In the genomic region with DNA sequence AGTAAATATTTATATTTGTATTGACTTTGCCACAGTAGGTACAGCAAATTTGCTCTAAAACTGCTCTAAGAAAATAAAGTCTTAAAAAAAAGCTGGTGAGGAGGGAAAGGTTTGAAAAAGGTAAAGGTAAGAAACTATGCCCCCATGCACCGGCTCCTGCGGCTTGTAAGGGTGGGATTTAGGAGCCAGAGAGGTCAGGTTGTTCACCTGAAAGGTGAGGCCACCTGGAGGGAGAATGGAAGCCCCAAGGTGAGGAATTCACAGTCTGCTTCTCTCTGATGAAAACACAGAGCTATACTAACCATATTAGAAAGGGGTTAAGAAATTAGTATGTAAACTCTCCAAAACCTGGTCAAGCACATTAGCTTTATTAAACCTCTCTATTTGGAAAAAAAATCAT, we compare ENCODE assay signal across 25 cellular contexts. TPM values are rescaled to one million over a fixed set of nuclear protein-coding genes. Genes with fewer than 3 reads are reported as not detected.
DNase-seq lines count a peak whose midpoint lies in the region; ATAC-seq and TF ChIP-seq lines count a peak whose summit lies in the region.
"Had no signal": no experiment of that assay in that cellular context is flagged by ENCODE, and none has a peak within 500 bp of the region (broad histone marks: within the 10 kb centered on the region; RNA-seq: fewer than 3 reads in every experiment).

No MANE protein-coding gene starts in this region.

- H3K9me3 ChIP-seq in subcutaneous abdominal adipose tissue (ENCODE audit: control insufficient read depth in 5 of 5, low read length in 5 of 5): no peaks in the 10 kb centered on the region
- H3K9me3 ChIP-seq: BE2C had no signal

- H3K4me3 Mint-ChIP-seq in GM23338 (no peak overlapping the region), nephron (no peak overlapping the region)
- H3K4me3 Mint-ChIP-seq: CD14-positive monocyte; CD4-positive, alpha-beta memory T cell; CD4-positive, CD25-positive, alpha-beta regulatory T cell; CD8-positive, alpha-beta memory T cell had no signal

- no peaks in the 10 kb centered on the region for H3K27me3 Mint-ChIP-seq in GM23338 (ENCODE audit: insufficient read depth, low read depth, poor library complexity)
- H3K27me3 Mint-ChIP-seq in nephron (ENCODE audit: low read depth): peaks cover 5% of the 10 kb centered on the region
- H3K27me3 Mint-ChIP-seq: CD4-positive, CD25-positive, alpha-beta regulatory T cell had no signal

- H3K9me2 ChIP-seq in GM23338 (ENCODE audit: insufficient read depth): no peaks in the 10 kb centered on the region

- no peak overlapping the region for H3K9ac ChIP-seq in subcutaneous abdominal adipose tissue (ENCODE audit: low read length in 5 of 5)
- H3K9ac ChIP-seq: BLaER1 had no signal

- H3F3A ChIP-seq in GM23338 (replicated peaks; ENCODE audit: low read depth): no peaks in the 10 kb centered on the region

- H3K4me2 ChIP-seq in GM23338: no peak overlapping the region
- H3K4me2 ChIP-seq: BLaER1 had no signal

- no peaks in the 10 kb centered on the region for H3K4me1 ChIP-seq in GM23338 (ENCODE audit: insufficient read depth)
- H3K4me1 ChIP-seq in subcutaneous abdominal adipose tissue (ENCODE audit: control insufficient read depth in 5 of 5, insufficient read depth in 5 of 5, low read length in 5 of 5): peaks cover 0 to 37% (median 26%) of the 10 kb centered on the region in 5 donors
- H3K4me1 ChIP-seq: BE2C had no signal

- H3K27ac ChIP-seq in GM23338 (ENCODE audit: low read depth) (no peak overlapping the region), subcutaneous abdominal adipose tissue (ENCODE audit: low read depth, low read length) (peak overlapping the region; percentile 59)
- H3K27ac ChIP-seq: BLaER1 had no signal

- H3K4me1 Mint-ChIP-seq in GM23338: peaks cover 7% of the 10 kb centered on the region; the same call in 2 of the 3 replicates
- H3K4me1 Mint-ChIP-seq in nephron: peaks cover 14% of the 10 kb centered on the region
- H3K4me1 Mint-ChIP-seq: CD4-positive, alpha-beta memory T cell; CD4-positive, CD25-positive, alpha-beta regulatory T cell; CD8-positive, alpha-beta memory T cell had no signal

- no peaks in the 10 kb centered on the region for H4K20me1 ChIP-seq in GM23338 (replicated peaks; ENCODE audit: insufficient read depth)
- H4K20me1 ChIP-seq: BLaER1 had no signal

- H3K27ac Mint-ChIP-seq in GM23338: no peak overlapping the region
- peak overlapping the region; percentile 40 to 76 (median 69) for H3K27ac Mint-ChIP-seq in nephron
- H3K27ac Mint-ChIP-seq: CD14-positive monocyte; CD4-positive, alpha-beta memory T cell; CD8-positive, alpha-beta memory T cell had no signal

- H3K36me3 Mint-ChIP-seq in GM23338 (ENCODE audit: low read depth): no peaks in the 10 kb centered on the region
- H3K36me3 Mint-ChIP-seq in nephron (ENCODE audit: low read depth): peaks cover 9% of the 10 kb centered on the region
- H3K36me3 Mint-ChIP-seq: CD4-positive, alpha-beta memory T cell; CD4-positive, CD25-positive, alpha-beta regulatory T cell; CD8-positive, alpha-beta memory T cell had no signal

- peak; percentile 25; the same call in 1 of the 3 replicates for ATAC-seq in GM23338
- no peak for ATAC-seq in GM21786 (IDR thresholded peaks at IDR 0.05; ENCODE audit: unreplicated experiment)
- ATAC-seq in GM19467 (IDR thresholded peaks at IDR 0.05; ENCODE audit: unreplicated experiment): no peak
- ATAC-seq: GM12878 had no signal

- H3K4me3 ChIP-seq in GM23338 (no peak overlapping the region), subcutaneous abdominal adipose tissue (ENCODE audit: low read depth in 1 of 5, low read length in 5 of 5) (no peak overlapping the region)
- H3K4me3 ChIP-seq: BLaER1, GM12878 had no signal

- no peaks in the 10 kb centered on the region for H3K79me2 ChIP-seq in GM23338 (replicated peaks; ENCODE audit: insufficient read depth)

- no peak for DNase-seq in GM23338 (ENCODE audit: low spot score)
- peak; percentile 10 for DNase-seq in islet precursor cell
- no peak for DNase-seq in NCI-H1694 (lab: John Stamatoyannopoulos, UW)
- no peak for DNase-seq in amniotic stem cell (lab: John Stamatoyannopoulos, UW)
- DNase-seq: 8988T; ACHN; BE2C; C1 segment of cervical spinal cord; CD4-positive, alpha-beta memory T cell; CD4-positive, CD25-positive, alpha-beta regulatory T cell; CD8-positive, alpha-beta memory T cell; COR-L47; DMS 273 treated with DMSO at 0.1 percent for 48 hours; DMS153; DMS79 treated with DMSO at 0.1 percent for 48 hours; EL; GDM1 had no signal

- H3K36me3 ChIP-seq in GM23338 (ENCODE audit: insufficient read depth) (no peaks in the 10 kb centered on the region), subcutaneous abdominal adipose tissue (ENCODE audit: control insufficient read depth in 5 of 5, insufficient read depth in 5 of 5, low read length in 5 of 5) (peaks cover 2 to 8% (median 5%) of the 10 kb centered on the region in 5 donors)
- H3K36me3 ChIP-seq: BE2C, BLaER1 had no signal

- H3K27me3 ChIP-seq in GM23338 (ENCODE audit: insufficient read depth): no peaks in the 10 kb centered on the region
- no peaks in the 10 kb centered on the region for H3K27me3 ChIP-seq in subcutaneous abdominal adipose tissue (ENCODE audit: control insufficient read depth in 5 of 5, insufficient read depth in 4 of 5, low read length in 5 of 5)
- H3K27me3 ChIP-seq: BLaER1 had no signal

- TF ChIP-seq CTCF in GM23338 (conservative IDR thresholded peaks at IDR 0.05; ENCODE audit: low read depth in 2 of 2) (no peak), nephron (IDR thresholded peaks at IDR 0.05; ENCODE audit: unreplicated experiment in 3 of 3) (no peak)

- H2AFZ ChIP-seq in GM23338: no peak overlapping the region

- H3K9me3 Mint-ChIP-seq in GM23338: no peaks in the 10 kb centered on the region
- peaks cover 2% of the 10 kb centered on the region for H3K9me3 Mint-ChIP-seq in nephron
- H3K9me3 Mint-ChIP-seq: CD4-positive, alpha-beta memory T cell; CD4-positive, CD25-positive, alpha-beta regulatory T cell; CD8-positive, alpha-beta memory T cell had no signal

TF ChIP-seq in GM23338, 12 proteins besides CTCF, POLR2A, EP300 and RAD21 (continues in another document):
- TF ChIP-seq, protein P1, sequence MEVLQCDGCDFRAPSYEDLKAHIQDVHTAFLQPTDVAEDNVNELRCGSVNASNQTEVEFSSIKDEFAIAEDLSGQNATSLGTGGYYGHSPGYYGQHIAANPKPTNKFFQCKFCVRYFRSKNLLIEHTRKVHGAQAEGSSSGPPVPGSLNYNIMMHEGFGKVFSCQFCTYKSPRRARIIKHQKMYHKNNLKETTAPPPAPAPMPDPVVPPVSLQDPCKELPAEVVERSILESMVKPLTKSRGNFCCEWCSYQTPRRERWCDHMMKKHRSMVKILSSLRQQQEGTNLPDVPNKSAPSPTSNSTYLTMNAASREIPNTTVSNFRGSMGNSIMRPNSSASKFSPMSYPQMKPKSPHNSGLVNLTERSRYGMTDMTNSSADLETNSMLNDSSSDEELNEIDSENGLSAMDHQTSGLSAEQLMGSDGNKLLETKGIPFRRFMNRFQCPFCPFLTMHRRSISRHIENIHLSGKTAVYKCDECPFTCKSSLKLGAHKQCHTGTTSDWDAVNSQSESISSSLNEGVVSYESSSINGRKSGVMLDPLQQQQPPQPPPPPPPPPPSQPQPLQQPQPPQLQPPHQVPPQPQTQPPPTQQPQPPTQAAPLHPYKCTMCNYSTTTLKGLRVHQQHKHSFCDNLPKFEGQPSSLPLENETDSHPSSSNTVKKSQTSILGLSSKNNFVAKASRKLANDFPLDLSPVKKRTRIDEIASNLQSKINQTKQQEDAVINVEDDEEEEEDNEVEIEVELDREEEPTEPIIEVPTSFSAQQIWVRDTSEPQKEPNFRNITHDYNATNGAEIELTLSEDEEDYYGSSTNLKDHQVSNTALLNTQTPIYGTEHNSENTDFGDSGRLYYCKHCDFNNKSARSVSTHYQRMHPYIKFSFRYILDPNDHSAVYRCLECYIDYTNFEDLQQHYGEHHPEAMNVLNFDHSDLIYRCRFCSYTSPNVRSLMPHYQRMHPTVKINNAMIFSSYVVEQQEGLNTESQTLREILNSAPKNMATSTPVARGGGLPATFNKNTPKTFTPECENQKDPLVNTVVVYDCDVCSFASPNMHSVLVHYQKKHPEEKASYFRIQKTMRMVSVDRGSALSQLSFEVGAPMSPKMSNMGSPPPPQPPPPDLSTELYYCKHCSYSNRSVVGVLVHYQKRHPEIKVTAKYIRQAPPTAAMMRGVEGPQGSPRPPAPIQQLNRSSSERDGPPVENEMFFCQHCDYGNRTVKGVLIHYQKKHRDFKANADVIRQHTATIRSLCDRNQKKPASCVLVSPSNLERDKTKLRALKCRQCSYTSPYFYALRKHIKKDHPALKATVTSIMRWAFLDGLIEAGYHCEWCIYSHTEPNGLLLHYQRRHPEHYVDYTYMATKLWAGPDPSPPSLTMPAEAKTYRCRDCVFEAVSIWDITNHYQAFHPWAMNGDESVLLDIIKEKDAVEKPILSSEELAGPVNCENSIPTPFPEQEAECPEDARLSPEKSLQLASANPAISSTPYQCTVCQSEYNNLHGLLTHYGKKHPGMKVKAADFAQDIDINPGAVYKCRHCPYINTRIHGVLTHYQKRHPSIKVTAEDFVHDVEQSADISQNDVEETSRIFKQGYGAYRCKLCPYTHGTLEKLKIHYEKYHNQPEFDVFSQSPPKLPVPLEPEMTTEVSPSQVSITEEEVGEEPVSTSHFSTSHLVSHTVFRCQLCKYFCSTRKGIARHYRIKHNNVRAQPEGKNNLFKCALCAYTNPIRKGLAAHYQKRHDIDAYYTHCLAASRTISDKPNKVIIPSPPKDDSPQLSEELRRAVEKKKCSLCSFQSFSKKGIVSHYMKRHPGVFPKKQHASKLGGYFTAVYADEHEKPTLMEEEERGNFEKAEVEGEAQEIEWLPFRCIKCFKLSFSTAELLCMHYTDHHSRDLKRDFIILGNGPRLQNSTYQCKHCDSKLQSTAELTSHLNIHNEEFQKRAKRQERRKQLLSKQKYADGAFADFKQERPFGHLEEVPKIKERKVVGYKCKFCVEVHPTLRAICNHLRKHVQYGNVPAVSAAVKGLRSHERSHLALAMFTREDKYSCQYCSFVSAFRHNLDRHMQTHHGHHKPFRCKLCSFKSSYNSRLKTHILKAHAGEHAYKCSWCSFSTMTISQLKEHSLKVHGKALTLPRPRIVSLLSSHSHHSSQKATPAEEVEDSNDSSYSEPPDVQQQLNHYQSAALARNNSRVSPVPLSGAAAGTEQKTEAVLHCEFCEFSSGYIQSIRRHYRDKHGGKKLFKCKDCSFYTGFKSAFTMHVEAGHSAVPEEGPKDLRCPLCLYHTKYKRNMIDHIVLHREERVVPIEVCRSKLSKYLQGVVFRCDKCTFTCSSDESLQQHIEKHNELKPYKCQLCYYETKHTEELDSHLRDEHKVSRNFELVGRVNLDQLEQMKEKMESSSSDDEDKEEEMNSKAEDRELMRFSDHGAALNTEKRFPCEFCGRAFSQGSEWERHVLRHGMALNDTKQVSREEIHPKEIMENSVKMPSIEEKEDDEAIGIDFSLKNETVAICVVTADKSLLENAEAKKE (CRISPR knock-in tag; IDR thresholded peaks at IDR 0.05): no peak
- TF ChIP-seq CREB1 (CRISPR knock-in tag; IDR thresholded peaks at IDR 0.05; ENCODE audit: low read depth): no peak
- TF ChIP-seq ZNF331 (CRISPR knock-in tag; IDR thresholded peaks at IDR 0.05; ENCODE audit: low read depth): no peak
- no peak for TF ChIP-seq JUNB (IDR thresholded peaks at IDR 0.05; ENCODE audit: unreplicated experiment)
- TF ChIP-seq POLR2AphosphoS5 (IDR thresholded peaks at IDR 0.05; ENCODE audit: low read depth): no peak

RNA-seq across cellular contexts. Expression of gene CPM, which starts 31.8 kb away (rescaled TPM):
- 0.16 and 5.8 TPM in 2 replicates for total RNA-seq in GM23338 (2014; rRNA removed; shearing (Covaris generic))
- 0.37 and 0.49 TPM in 2 replicates for polyA plus RNA-seq in GM23338 (2016; fragmentation: Nextera tagmentation; extraction: Ambion mirVana)
- total RNA-seq: G401 had no signal
